ENCODE assay signal across 8 cellular contexts in the genomic region with DNA sequence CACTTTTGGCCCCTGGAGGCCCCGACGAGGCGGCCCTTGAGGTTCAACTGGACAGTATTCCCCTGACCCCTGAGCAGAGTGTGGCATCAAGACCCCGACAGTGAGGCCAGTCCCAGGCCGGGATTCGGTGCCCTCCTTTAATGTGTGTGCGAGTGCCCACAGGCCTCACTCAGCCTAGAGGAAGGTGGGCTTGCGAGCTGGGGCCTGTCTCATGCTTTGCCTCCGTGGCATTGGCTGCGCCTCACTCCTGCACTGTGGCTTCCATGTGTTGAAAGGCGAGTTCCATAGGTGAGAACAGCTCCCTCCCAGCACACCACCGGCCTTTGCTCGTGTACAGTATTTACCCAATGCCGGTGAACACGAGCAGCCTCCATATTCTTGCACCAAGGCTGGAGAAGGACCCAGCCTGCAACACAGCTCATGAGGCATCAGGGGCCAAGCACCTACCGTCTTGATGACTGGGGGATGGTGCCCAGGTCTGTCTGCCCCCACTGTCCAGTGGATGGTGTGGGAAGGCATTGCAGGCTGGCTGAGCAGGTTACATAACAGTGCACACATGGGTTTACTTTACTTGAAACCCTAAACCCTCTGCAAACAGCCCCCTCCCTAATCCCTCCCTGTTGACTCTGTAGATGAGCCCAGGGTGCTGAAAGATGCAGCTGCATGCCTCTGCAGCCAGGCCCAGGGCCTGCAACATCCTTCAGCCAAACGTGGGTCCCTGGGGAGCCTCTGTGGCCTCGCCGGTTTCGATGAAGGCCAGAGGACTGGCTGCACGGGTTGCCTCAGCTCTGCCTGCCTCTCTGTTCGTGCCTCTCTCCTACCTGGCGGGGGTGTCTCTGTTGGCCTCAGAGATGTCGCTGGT.
DNase-seq lines count a peak whose midpoint lies in the region; ATAC-seq and TF ChIP-seq lines count a peak whose summit lies in the region.

No MANE protein-coding gene starts in this region.

- TF ChIP-seq POLR2A in vagina (IDR thresholded peaks at IDR 0.05): no peak

- H3K9me3 ChIP-seq in right cardiac atrium (ENCODE audit: control insufficient read depth, low read length) (no peaks in the 10 kb centered on the region), vagina (no peaks in the 10 kb centered on the region)

- intact Hi-C loops in right cardiac atrium (cut with DNase I): no loop called here
- intact Hi-C loops in vagina (cut with DNase I): no loop called here

- H3K27me3 ChIP-seq in right cardiac atrium (ENCODE audit: control insufficient read depth, insufficient read depth): no peaks in the 10 kb centered on the region
- H3K27me3 ChIP-seq in vagina: no peaks in the 10 kb centered on the region

- no peaks in the 10 kb centered on the region for H3K4me1 ChIP-seq in right cardiac atrium (ENCODE audit: control insufficient read depth, insufficient read depth, low read length)
- H3K4me1 ChIP-seq in vagina: peaks cover 22% of the 10 kb centered on the region

- H3K27ac ChIP-seq in right cardiac atrium (ENCODE audit: low read length) (no peak overlapping the region), vagina (peak overlapping the region; percentile 71)

- no peak for TF ChIP-seq CTCF in vagina (IDR thresholded peaks at IDR 0.05)

- H3K36me3 ChIP-seq in vagina: no peaks in the 10 kb centered on the region

- peak in 1 of 2 donors; percentile 6 for ATAC-seq in right cardiac atrium

- DNase-seq in activated gamma-delta T cell treated with Interleukin-2 at 50 U/mL for 16 hours: peak; percentile 2
- no peak for DNase-seq in activated gamma-delta T cell (lab: John Stamatoyannopoulos, UW)
- peak; percentile 48 for DNase-seq in NCI-H526 treated with DMSO at 0.1 percent for 48 hours (lab: John Stamatoyannopoulos, UW)
- peak; percentile 41 to 72 (median 57) for DNase-seq in right cardiac atrium
- peak; percentile 77 for DNase-seq in vagina (ENCODE audit: extremely low spot score in 2 of 2)
- DNase-seq in amniotic stem cell (lab: John Stamatoyannopoulos, UW): no peak
- no peak for DNase-seq in activated CD4-positive, alpha-beta T cell treated with anti-CD3 and anti-CD28 coated beads for 48 hours
- no peak for DNase-seq in occipital lobe (lab: John Stamatoyannopoulos, UW)

- H3K4me3 ChIP-seq in right cardiac atrium (ENCODE audit: low read length) (no peak overlapping the region), vagina (no peak overlapping the region)

- 78% methylated on average over 24 of the region's 24 CpGs for WGBS in right cardiac atrium

Comparison
In these comparisons a context has a peak if more than half of its experiments do, and no peak if none do; other contexts are left out.
1. DNase-seq: peak in activated gamma-delta T cell treated with Interleukin-2 at 50 U/mL for 16 hours (single experiment), NCI-H526 treated with DMSO at 0.1 percent for 48 hours (single experiment), right cardiac atrium (3 of 3) and vagina (2 of 2); none in activated gamma-delta T cell (single experiment), amniotic stem cell (single experiment), activated CD4-positive, alpha-beta T cell treated with anti-CD3 and anti-CD28 coated beads for 48 hours (single experiment) and occipital lobe (single experiment).